8 cellular contexts compared by ENCODE assay signal in the genomic region with DNA sequence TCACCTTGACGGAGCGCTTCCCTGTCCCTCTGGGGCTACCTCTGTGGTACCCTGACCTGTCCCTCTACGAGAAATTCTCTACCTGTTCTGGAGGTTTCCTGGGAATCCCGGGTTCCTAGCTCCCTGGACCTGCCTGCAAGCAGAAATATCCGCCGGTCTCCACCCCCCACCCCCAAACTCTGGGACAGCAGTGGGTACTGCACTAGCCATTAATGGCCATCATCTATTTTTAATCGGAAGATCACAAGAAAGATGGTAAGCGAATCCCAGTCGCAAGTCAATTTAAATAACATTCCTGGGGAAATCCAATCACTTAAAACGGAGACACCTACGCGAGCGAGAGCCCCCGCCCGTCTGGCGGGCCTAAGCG. TPM values are rescaled to one million over a fixed set of nuclear protein-coding genes. Genes with fewer than 3 reads are reported as not detected.
DNase-seq lines count a peak whose midpoint lies in the region; ATAC-seq and TF ChIP-seq lines count a peak whose summit lies in the region.

No MANE protein-coding gene starts in this region.

- peaks cover 15% of the 10 kb centered on the region for H3K4me1 Mint-ChIP-seq in activated T-helper 2 cell treated with anti-CD3 and anti-CD28 coated beads, Interferon-gamma antibody, Interleukin-2, Interleukin-4, amounts not matched to agents 10 μg/mL and 5 μg/mL and 100 μg/mL, durations not matched to agents 14 hours and 24 hours and 36 hours (ENCODE audit: low read depth)

- no peak overlapping the region for H3K27ac Mint-ChIP-seq in activated T-helper 2 cell treated with anti-CD3 and anti-CD28 coated beads, Interferon-gamma antibody, Interleukin-2, Interleukin-4, amounts not matched to agents 10 μg/mL and 5 μg/mL and 100 μg/mL, durations not matched to agents 14 hours and 24 hours and 36 hours

- H3K9ac ChIP-seq in SK-N-SH: no peak overlapping the region

- no peaks in the 10 kb centered on the region for H3K9me3 Mint-ChIP-seq in activated T-helper 2 cell treated with anti-CD3 and anti-CD28 coated beads, Interferon-gamma antibody, Interleukin-2, Interleukin-4, amounts not matched to agents 10 μg/mL and 5 μg/mL and 100 μg/mL, durations not matched to agents 14 hours and 24 hours and 36 hours

- peak overlapping the region; percentile 88 for H3K4me2 ChIP-seq in SK-N-SH

- no peak for TF ChIP-seq RAD21 in SK-N-SH (IDR thresholded peaks at IDR 0.05; ENCODE audit: low read length)

- H3K36me3 Mint-ChIP-seq in activated T-helper 2 cell treated with anti-CD3 and anti-CD28 coated beads, Interferon-gamma antibody, Interleukin-2, Interleukin-4, amounts not matched to agents 10 μg/mL and 5 μg/mL and 100 μg/mL, durations not matched to agents 14 hours and 24 hours and 36 hours (ENCODE audit: low read depth): no peaks in the 10 kb centered on the region

- intact Hi-C loops in activated T-helper 2 cell treated with anti-CD3 and anti-CD28 coated beads, Interferon-gamma antibody, Interleukin-2, Interleukin-4, amounts not matched to agents 10 μg/mL and 5 μg/mL and 100 μg/mL, durations not matched to agents 14 hours and 24 hours and 36 hours (cut with micrococcal nuclease): loop anchor here (5.0 to 10.0 kb wide), 4 partner anchors 178 to 460 kb away; no protein-coding TSS in a partner anchor

- no peaks in the 10 kb centered on the region for H4K20me1 ChIP-seq in SK-N-SH (ENCODE audit: insufficient read depth)

- POLR2A ChIA-PET in SK-N-SH (lab: Yijun Ruan, JAX): interaction anchor here (1.7 kb wide), 1 partner anchor 177 kb away, joined by 3 read pairs; no protein-coding TSS in a partner anchor

- DNase-seq in SK-N-SH (no peak), kidney epithelial cell (ENCODE audit: low read depth) (no peak), suprapubic skin (ENCODE audit: low spot score in 2 of 2) (no peak), KG1 (lab: John Stamatoyannopoulos, UW) (no peak), NCI-H2227 (lab: John Stamatoyannopoulos, UW; ENCODE audit: unreplicated experiment) (no peak), activated gamma-delta T cell (lab: John Stamatoyannopoulos, UW) (no peak)
- DNase-seq in activated T-helper 2 cell treated with anti-CD3 and anti-CD28 coated beads, Interferon-gamma antibody, Interleukin-2, Interleukin-4, amounts not matched to agents 10 μg/mL and 5 μg/mL and 100 μg/mL, durations not matched to agents 14 hours and 24 hours and 36 hours (ENCODE audit: low spot score): no peak

- H3K4me1 ChIP-seq in SK-N-SH (ENCODE audit: control insufficient read depth in 1 of 2, insufficient read depth in 2 of 2, low read depth in 1 of 2, low read length in 1 of 2): peaks cover 0 to 12% of the 10 kb centered on the region in 2 experiments; a peak in 1 of 4 replicates
- peaks cover 23% of the 10 kb centered on the region for H3K4me1 ChIP-seq in suprapubic skin

- H3K9me3 ChIP-seq in SK-N-SH: no peaks in the 10 kb centered on the region
- no peaks in the 10 kb centered on the region for H3K9me3 ChIP-seq in suprapubic skin

- ATAC-seq in SK-N-SH treated with all-trans-retinoic acid at 6 μM for 48 hours: no peak

- H3K27ac ChIP-seq in SK-N-SH (ENCODE audit: low read depth in 2 of 2, low read length in 1 of 2) (no peak overlapping the region), suprapubic skin (no peak overlapping the region)

- CTCF ChIA-PET in SK-N-SH (lab: Yijun Ruan, JAX): interaction anchor here (1.0 to 4.2 kb wide), 9 partner anchors 9 to 214 kb away, joined by 3 to 23 read pairs (median 6); no protein-coding TSS in a partner anchor

- H3K9me2 ChIP-seq in SK-N-SH: no peaks in the 10 kb centered on the region

- H3K36me3 ChIP-seq in SK-N-SH (replicated peaks in 1 of 2; ENCODE audit: control insufficient read depth in 1 of 2, insufficient read depth in 2 of 2, low read length in 1 of 2) (no peaks in the 10 kb centered on the region), kidney epithelial cell (ENCODE audit: control insufficient read depth, insufficient read depth, low read length) (no peaks in the 10 kb centered on the region), suprapubic skin (no peaks in the 10 kb centered on the region)

- 36% methylated on average over 17 of the region's 17 CpGs for WGBS in SK-N-SH (ENCODE audit: low lambda C conversion rate)
- WGBS in suprapubic skin: 16% methylated on average over 10 of the region's 17 CpGs

- no peaks in the 10 kb centered on the region for H3K79me2 ChIP-seq in SK-N-SH (ENCODE audit: insufficient read depth)

- no peak for TF ChIP-seq EP300 in SK-N-SH (IDR thresholded peaks at IDR 0.05; ENCODE audit: borderline replicate concordance in 1 of 2, low read depth in 1 of 2, low read length in 1 of 2)
- no peak for TF ChIP-seq EP300 in suprapubic skin (IDR thresholded peaks at IDR 0.05)

- H3F3A ChIP-seq in SK-N-SH (replicated peaks; ENCODE audit: insufficient read depth): peaks cover 7% of the 10 kb centered on the region

- peaks cover 66% of the 10 kb centered on the region for H3K27me3 Mint-ChIP-seq in activated T-helper 2 cell treated with anti-CD3 and anti-CD28 coated beads, Interferon-gamma antibody, Interleukin-2, Interleukin-4, amounts not matched to agents 10 μg/mL and 5 μg/mL and 100 μg/mL, durations not matched to agents 14 hours and 24 hours and 36 hours (ENCODE audit: low read depth)

- no peak for TF ChIP-seq POLR2A in suprapubic skin (IDR thresholded peaks at IDR 0.05)

- H3K4me3 ChIP-seq in SK-N-SH (ENCODE audit: low read depth in 2 of 2, low read length in 1 of 2) (peak overlapping the region; percentile 54 to 63; a peak in 3 of 4 replicates), kidney epithelial cell (ENCODE audit: low read depth, low read length) (peak overlapping the region; percentile 48), suprapubic skin (peak overlapping the region; percentile 64)

- H3K4me3 Mint-ChIP-seq in activated T-helper 2 cell treated with anti-CD3 and anti-CD28 coated beads, Interferon-gamma antibody, Interleukin-2, Interleukin-4, amounts not matched to agents 10 μg/mL and 5 μg/mL and 100 μg/mL, durations not matched to agents 14 hours and 24 hours and 36 hours (ENCODE audit: low read depth): peak overlapping the region; percentile 67

- H3K27me3 ChIP-seq in SK-N-SH (ENCODE audit: insufficient read depth) (peaks cover 23% of the 10 kb centered on the region), kidney epithelial cell (ENCODE audit: control insufficient read depth, insufficient read depth, low read length) (peaks cover 31% of the 10 kb centered on the region), suprapubic skin (peaks cover 49% of the 10 kb centered on the region)

- TF ChIP-seq CTCF in SK-N-SH (IDR thresholded peaks at IDR 0.05): no peak
- no peak for TF ChIP-seq CTCF in kidney epithelial cell (IDR thresholded peaks at IDR 0.05; ENCODE audit: insufficient read depth, low read length, poor library complexity, severe bottlenecking)
- TF ChIP-seq CTCF in suprapubic skin (IDR thresholded peaks at IDR 0.05): no peak

- peak overlapping the region; percentile 81; the same call in 1 of the 2 replicates for H2AFZ ChIP-seq in SK-N-SH (ENCODE audit: low read depth)

TF ChIP-seq in SK-N-SH, 30 proteins besides CTCF, POLR2A, EP300 and RAD21 (continues in another document):
- TF ChIP-seq, protein P1, sequence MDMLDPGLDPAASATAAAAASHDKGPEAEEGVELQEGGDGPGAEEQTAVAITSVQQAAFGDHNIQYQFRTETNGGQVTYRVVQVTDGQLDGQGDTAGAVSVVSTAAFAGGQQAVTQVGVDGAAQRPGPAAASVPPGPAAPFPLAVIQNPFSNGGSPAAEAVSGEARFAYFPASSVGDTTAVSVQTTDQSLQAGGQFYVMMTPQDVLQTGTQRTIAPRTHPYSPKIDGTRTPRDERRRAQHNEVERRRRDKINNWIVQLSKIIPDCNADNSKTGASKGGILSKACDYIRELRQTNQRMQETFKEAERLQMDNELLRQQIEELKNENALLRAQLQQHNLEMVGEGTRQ (IDR thresholded peaks at IDR 0.05; ENCODE audit: borderline replicate concordance, low read depth, low read length): no peak
- TF ChIP-seq, protein P2, sequence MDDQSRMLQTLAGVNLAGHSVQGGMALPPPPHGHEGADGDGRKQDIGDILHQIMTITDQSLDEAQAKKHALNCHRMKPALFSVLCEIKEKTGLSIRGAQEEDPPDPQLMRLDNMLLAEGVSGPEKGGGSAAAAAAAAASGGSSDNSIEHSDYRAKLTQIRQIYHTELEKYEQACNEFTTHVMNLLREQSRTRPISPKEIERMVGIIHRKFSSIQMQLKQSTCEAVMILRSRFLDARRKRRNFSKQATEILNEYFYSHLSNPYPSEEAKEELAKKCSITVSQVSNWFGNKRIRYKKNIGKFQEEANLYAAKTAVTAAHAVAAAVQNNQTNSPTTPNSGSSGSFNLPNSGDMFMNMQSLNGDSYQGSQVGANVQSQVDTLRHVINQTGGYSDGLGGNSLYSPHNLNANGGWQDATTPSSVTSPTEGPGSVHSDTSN (IDR thresholded peaks at IDR 0.05): no peak

TF ChIP-seq in SK-N-SH treated with all-trans-retinoic acid at 6 μM for 48 hours, 23 proteins besides CTCF, POLR2A, EP300 and RAD21 (continues in another document):
- TF ChIP-seq ARNTL (CRISPR knock-in tag; IDR thresholded peaks at IDR 0.05; ENCODE audit: borderline replicate concordance, low read depth) (no peak), TOX (CRISPR knock-in tag; IDR thresholded peaks at IDR 0.05; ENCODE audit: borderline replicate concordance) (no peak), TCF4 (CRISPR knock-in tag; IDR thresholded peaks at IDR 0.05; ENCODE audit: borderline replicate concordance) (no peak), SNAI2 (CRISPR knock-in tag; IDR thresholded peaks at IDR 0.05) (no peak), PPARA (CRISPR knock-in tag; IDR thresholded peaks at IDR 0.05; ENCODE audit: borderline replicate concordance) (no peak)
- TF ChIP-seq, protein P3, sequence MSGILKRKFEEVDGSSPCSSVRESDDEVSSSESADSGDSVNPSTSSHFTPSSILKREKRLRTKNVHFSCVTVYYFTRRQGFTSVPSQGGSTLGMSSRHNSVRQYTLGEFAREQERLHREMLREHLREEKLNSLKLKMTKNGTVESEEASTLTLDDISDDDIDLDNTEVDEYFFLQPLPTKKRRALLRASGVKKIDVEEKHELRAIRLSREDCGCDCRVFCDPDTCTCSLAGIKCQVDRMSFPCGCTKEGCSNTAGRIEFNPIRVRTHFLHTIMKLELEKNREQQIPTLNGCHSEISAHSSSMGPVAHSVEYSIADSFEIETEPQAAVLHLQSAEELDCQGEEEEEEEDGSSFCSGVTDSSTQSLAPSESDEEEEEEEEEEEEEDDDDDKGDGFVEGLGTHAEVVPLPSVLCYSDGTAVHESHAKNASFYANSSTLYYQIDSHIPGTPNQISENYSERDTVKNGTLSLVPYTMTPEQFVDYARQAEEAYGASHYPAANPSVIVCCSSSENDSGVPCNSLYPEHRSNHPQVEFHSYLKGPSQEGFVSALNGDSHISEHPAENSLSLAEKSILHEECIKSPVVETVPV (CRISPR knock-in tag; IDR thresholded peaks at IDR 0.05): no peak

RNA-seq across cellular contexts. Expression of a gene that starts 0.4 kb away (rescaled TPM):
- polyA plus RNA-seq in SK-N-SH (2012; rRNA removed): 0.02 TPM in 1 of 2 replicates, not detected in the other
- 0.01 TPM in 1 of 2 replicates, not detected in the other for polyA plus RNA-seq in SK-N-SH (2012; cell fraction: cytosol; rRNA removed)
- 0.02 and 0.08 TPM in 2 replicates for polyA plus RNA-seq in SK-N-SH (2012; cell fraction: nucleus; rRNA removed)
- 0.25 and 0.30 TPM in 2 replicates for total RNA-seq in activated T-helper 2 cell treated with anti-CD3 and anti-CD28 coated beads, Interferon-gamma antibody, Interleukin-2, Interleukin-4, amounts not matched to agents 10 μg/mL and 5 μg/mL and 100 μg/mL, durations not matched to agents 14 hours and 24 hours and 36 hours
- total RNA-seq in kidney epithelial cell: 1.2 TPM in 2 replicates
- total RNA-seq in suprapubic skin: under 1 TPM in 2 of 4 donors, not detected in 2; 0.72 to 0.91 TPM
